28 cellular contexts compared by ENCODE assay signal in genomic region chr10:65325913-65326312, GRCh38.
"Had no signal": no experiment of that assay in that cellular context is flagged by ENCODE, and none has a peak within 500 bp of the region (broad histone marks: within the 10 kb centered on the region; RNA-seq: fewer than 3 reads in every experiment).

No MANE protein-coding gene starts in this region.

- H3K27ac ChIP-seq: adrenal gland, ascending aorta, brain microvascular endothelial cell, foreskin keratinocyte, lower lobe of right lung, sigmoid colon, stomach, suprapubic skin, tibial nerve, WERI-Rb-1 had no signal

- H3K9me3 Mint-ChIP-seq: dendritic cell treated with granulocyte-macrophage colony-stimulating factor and Interleukin-4, amounts not matched to agents 40 ng/mL and 50 ng/mL, for 4 days; neural crest cell; stimulated activated memory B cell treated with anti-CD40 and anti-IgM and Interleukin-4, amounts not matched to agents 10 μg/mL and 1 μg/mL and 100 μg/mL, for 72 hours had no signal

- DNase-seq: activated CD4-positive, alpha-beta T cell treated with anti-CD3 and anti-CD28 coated beads for 1 hour; activated CD4-positive, alpha-beta T cell treated with anti-CD3 and anti-CD28 coated beads, Interleukin-2, amount 50 U/mL, for 1 hour; activated CD8-positive, alpha-beta T cell treated with anti-CD3 and anti-CD28 coated beads, Interleukin-2, amount 10 ng/mL, durations not matched to agents 7 days and 5 days; activated naive CD4-positive, alpha-beta T cell; activated T-cell treated with anti-CD3 and anti-CD28 coated beads, Interleukin-2, amount 50 U/mL, for 1 hour; adrenal gland; brain microvascular endothelial cell; caudate nucleus; effector CD4-positive, alpha-beta T cell; foreskin keratinocyte; lower lobe of right lung; naive thymus-derived CD4-positive, alpha-beta T cell; retina; sigmoid colon; stimulated activated CD4-positive, alpha-beta T cell treated with anti-CD3 and anti-CD28 coated beads, Interleukin-15, amount 100 ng/mL, for 24 hours; stomach; WERI-Rb-1 had no signal

- H3K4me3 ChIP-seq: adrenal gland, ascending aorta, lower lobe of right lung, sigmoid colon, smooth muscle cell, stomach, suprapubic skin, tibial nerve had no signal

- H3K4me2 ChIP-seq: smooth muscle cell had no signal

- H3K36me3 Mint-ChIP-seq: activated naive CD8-positive, alpha-beta T cell; naive thymus-derived CD4-positive, alpha-beta T cell; stimulated activated memory B cell treated with anti-CD40 and anti-IgM and Interleukin-4, amounts not matched to agents 10 μg/mL and 1 μg/mL and 100 μg/mL, for 72 hours had no signal

- H3K27ac Mint-ChIP-seq: activated CD8-positive, alpha-beta T cell treated with anti-CD3 and anti-CD28 coated beads, Interleukin-2, amount 10 ng/mL, durations not matched to agents 7 days and 5 days; activated naive CD8-positive, alpha-beta T cell; dendritic cell treated with granulocyte-macrophage colony-stimulating factor and Interleukin-4, amounts not matched to agents 40 ng/mL and 50 ng/mL, for 4 days; naive thymus-derived CD4-positive, alpha-beta T cell; progenitor cell of endocrine pancreas; stimulated activated memory B cell treated with anti-CD40 and anti-IgM and Interleukin-4, amounts not matched to agents 10 μg/mL and 1 μg/mL and 100 μg/mL, for 72 hours; T-helper 2 cell treated with Interferon-gamma antibody and Interleukin-4, amounts not matched to agents 5 μg/mL and 100 μg/mL, for 36 hours had no signal

- ATAC-seq: activated CD8-positive, alpha-beta T cell treated with anti-CD3 and anti-CD28 coated beads, Interleukin-2, amount 10 ng/mL, durations not matched to agents 7 days and 5 days; foreskin keratinocyte; left lobe of liver; lower lobe of right lung; naive thymus-derived CD4-positive, alpha-beta T cell; stimulated activated memory B cell treated with anti-CD40 and anti-IgM and Interleukin-4, amounts not matched to agents 10 μg/mL and 1 μg/mL and 100 μg/mL, for 72 hours had no signal

- H3K4me1 Mint-ChIP-seq: naive thymus-derived CD4-positive, alpha-beta T cell; stimulated activated memory B cell treated with anti-CD40 and anti-IgM and Interleukin-4, amounts not matched to agents 10 μg/mL and 1 μg/mL and 100 μg/mL, for 72 hours had no signal

- H3K27me3 Mint-ChIP-seq: activated naive CD8-positive, alpha-beta T cell; dendritic cell treated with granulocyte-macrophage colony-stimulating factor and Interleukin-4, amounts not matched to agents 40 ng/mL and 50 ng/mL, for 4 days; naive thymus-derived CD4-positive, alpha-beta T cell; progenitor cell of endocrine pancreas; stimulated activated memory B cell treated with anti-CD40 and anti-IgM and Interleukin-4, amounts not matched to agents 10 μg/mL and 1 μg/mL and 100 μg/mL, for 72 hours had no signal

- H3K4me3 Mint-ChIP-seq: activated CD8-positive, alpha-beta T cell treated with anti-CD3 and anti-CD28 coated beads, Interleukin-2, amount 10 ng/mL, durations not matched to agents 7 days and 5 days; activated naive CD8-positive, alpha-beta T cell; dendritic cell treated with granulocyte-macrophage colony-stimulating factor and Interleukin-4, amounts not matched to agents 40 ng/mL and 50 ng/mL, for 4 days; naive thymus-derived CD4-positive, alpha-beta T cell; neural crest cell; stimulated activated memory B cell treated with anti-CD40 and anti-IgM and Interleukin-4, amounts not matched to agents 10 μg/mL and 1 μg/mL and 100 μg/mL, for 72 hours; T-helper 2 cell treated with Interferon-gamma antibody and Interleukin-4, amounts not matched to agents 5 μg/mL and 100 μg/mL, for 36 hours had no signal

- H3K9me3 ChIP-seq: adrenal gland, ascending aorta, lower lobe of right lung, sigmoid colon, stomach, suprapubic skin, tibial nerve had no signal

- H3K4me1 ChIP-seq: adrenal gland, ascending aorta, foreskin keratinocyte, lower lobe of right lung, sigmoid colon, stomach, suprapubic skin, tibial nerve had no signal

- H3K27me3 ChIP-seq: adrenal gland, ascending aorta, brain microvascular endothelial cell, foreskin keratinocyte, sigmoid colon, stomach, suprapubic skin, tibial nerve had no signal

- H3K36me3 ChIP-seq: adrenal gland, ascending aorta, brain microvascular endothelial cell, lower lobe of right lung, sigmoid colon, stomach, suprapubic skin, tibial nerve, WERI-Rb-1 had no signal
